ENCODE assay signal across 17 cellular contexts in genomic region chr6:134414793-134415192, GRCh38.
"Had no signal": no experiment of that assay in that cellular context is flagged by ENCODE, and none has a peak within 500 bp of the region (broad histone marks: within the 10 kb centered on the region; RNA-seq: fewer than 3 reads in every experiment).

No MANE protein-coding gene starts in this region.

- H3K4me3 Mint-ChIP-seq: activated CD8-positive, alpha-beta memory T cell treated with anti-CD3 and anti-CD28 coated beads, Interleukin-2, amount 10 ng/mL, durations not matched to agents 7 days and 5 days; activated naive CD8-positive, alpha-beta T cell; activated T-cell treated with anti-CD3 and anti-CD28 coated beads, Interleukin-2, amount 50 U/mL, for 24 hours; stimulated activated effector memory CD8-positive, alpha-beta T cell treated with anti-CD3 and anti-CD28 coated beads, Interleukin-12 subunit alpha, Interleukin-12 subunit beta, amount 100 ng/mL, for 72 hours; T-helper 1 cell treated with Interleukin-12 subunit alpha and Interleukin-12 subunit beta and Interleukin-4 antibody, amounts not matched to agents 30 μg/mL and 1 μg/mL, for 36 hours; WTC11 had no signal

- H3K27me3 ChIP-seq: breast epithelium, esophagus muscularis mucosa had no signal

- H3K9me3 Mint-ChIP-seq: stimulated activated effector memory CD8-positive, alpha-beta T cell treated with anti-CD3 and anti-CD28 coated beads, Interleukin-12 subunit alpha, Interleukin-12 subunit beta, amount 100 ng/mL, for 72 hours had no signal

- H3K27me3 Mint-ChIP-seq: activated CD8-positive, alpha-beta memory T cell treated with anti-CD3 and anti-CD28 coated beads, Interleukin-2, amount 10 ng/mL, durations not matched to agents 7 days and 5 days; activated naive CD8-positive, alpha-beta T cell; activated T-cell treated with anti-CD3 and anti-CD28 coated beads, Interleukin-2, amount 50 U/mL, for 24 hours had no signal

- H3K36me3 ChIP-seq: breast epithelium, esophagus muscularis mucosa had no signal

- H3K27ac Mint-ChIP-seq: activated CD8-positive, alpha-beta memory T cell treated with anti-CD3 and anti-CD28 coated beads, Interleukin-2, amount 10 ng/mL, durations not matched to agents 7 days and 5 days; activated naive CD8-positive, alpha-beta T cell; activated T-cell treated with anti-CD3 and anti-CD28 coated beads, Interleukin-2, amount 50 U/mL, for 24 hours; T-helper 1 cell treated with Interleukin-12 subunit alpha and Interleukin-12 subunit beta and Interleukin-4 antibody, amounts not matched to agents 30 μg/mL and 1 μg/mL, for 36 hours; WTC11 had no signal

- H3K36me3 Mint-ChIP-seq: stimulated activated effector memory CD8-positive, alpha-beta T cell treated with anti-CD3 and anti-CD28 coated beads, Interleukin-12 subunit alpha, Interleukin-12 subunit beta, amount 100 ng/mL, for 72 hours had no signal

- H3K4me1 ChIP-seq: breast epithelium had no signal

- ATAC-seq: activated CD8-positive, alpha-beta memory T cell treated with anti-CD3 and anti-CD28 coated beads, Interleukin-2, amount 10 ng/mL, durations not matched to agents 7 days and 5 days; left lobe of liver; SK-N-SH treated with all-trans-retinoic acid at 6 μM for 48 hours; stimulated activated effector memory CD8-positive, alpha-beta T cell treated with anti-CD3 and anti-CD28 coated beads, Interleukin-12 subunit alpha, Interleukin-12 subunit beta, amount 100 ng/mL, for 72 hours; WTC11 had no signal

- H3K9me3 ChIP-seq: breast epithelium had no signal

- H3K4me3 ChIP-seq: breast epithelium, esophagus muscularis mucosa had no signal

- FAIRE-seq: endometrium, small intestine had no signal

- H3K27ac ChIP-seq: breast epithelium, esophagus muscularis mucosa had no signal

- DNase-seq: activated CD8-positive, alpha-beta memory T cell treated with anti-CD3 and anti-CD28 coated beads, Interleukin-2, amount 10 ng/mL, durations not matched to agents 7 days and 5 days; activated effector memory CD4-positive, alpha-beta T cell treated with Interleukin-2 at 50 U/mL for 16 hours; activated T-cell treated with anti-CD3 and anti-CD28 coated beads, Interleukin-2, amount 50 U/mL, for 24 hours; head of caudate nucleus; islet precursor cell; small intestine; substantia nigra; trophoblast cell had no signal
